28 cellular contexts compared by ENCODE assay signal in genomic region chr4:123809864-123810263, GRCh38.
"Had no signal": no experiment of that assay in that cellular context is flagged by ENCODE, and none has a peak within 500 bp of the region (broad histone marks: within the 10 kb centered on the region; RNA-seq: fewer than 3 reads in every experiment).

No MANE protein-coding gene starts in this region.

- H3K9me3 Mint-ChIP-seq: stimulated activated effector memory CD8-positive, alpha-beta T cell treated with anti-CD3 and anti-CD28 coated beads, Interleukin-12 subunit alpha, Interleukin-12 subunit beta, amount 100 ng/mL, for 72 hours; stimulated activated memory B cell treated with anti-CD40 and anti-IgM and Interleukin-4, amounts not matched to agents 10 μg/mL and 1 μg/mL and 100 μg/mL, for 72 hours; stimulated activated naive B cell treated with anti-CD40 and anti-IgM and Interleukin-4, amounts not matched to agents 10 μg/mL and 1 μg/mL and 100 μg/mL, for 72 hours; stimulated activated naive CD8-positive, alpha-beta T cell treated with anti-CD3 and anti-CD28 coated beads, Interleukin-15, amount 100 ng/mL, for 72 hours; stimulated activated naive CD8-positive, alpha-beta T cell treated with anti-CD3 and anti-CD28 coated beads, Interleukin-15, Interleukin-2, amounts not matched to agents 100 ng/mL and 50 ng/mL, for 24 hours; type B pancreatic cell had no signal

- H3K4me1 ChIP-seq: testis, thyroid gland, upper lobe of right lung, uterus, vagina had no signal

- H3K27me3 ChIP-seq: stomach, suprapubic skin, testis, thyroid gland, tibial artery, tibial nerve, transverse colon, upper lobe of left lung, upper lobe of right lung, uterus, vagina had no signal

- H3K4me3 ChIP-seq: stomach, suprapubic skin, testis, thoracic aorta, thyroid gland, tibial artery, tibial nerve, transverse colon, upper lobe of left lung, upper lobe of right lung, uterus, vagina had no signal

- FAIRE-seq: urothelium cell line had no signal

- H3K9me3 ChIP-seq: stomach, suprapubic skin, testis, thoracic aorta, thyroid gland, tibial artery, tibial nerve, transverse colon, upper lobe of left lung, upper lobe of right lung, uterus, vagina had no signal

- DNase-seq: stimulated activated CD4-positive, alpha-beta T cell treated with anti-CD3 and anti-CD28 coated beads, Interleukin-2, amount 100 ng/mL, for 48 hours; stimulated activated CD4-positive, alpha-beta T cell treated with anti-CD3 and anti-CD28 coated beads, Interleukin-4, amount 100 ng/mL, for 1 hour; stimulated activated CD4-positive, alpha-beta T cell treated with anti-CD3 and anti-CD28 coated beads, Interleukin-4, amount 100 ng/mL, for 24 hours; stimulated activated CD4-positive, alpha-beta T cell treated with anti-CD3 and anti-CD28 coated beads, Interleukin-4, amount 100 ng/mL, for 4 hours; stimulated activated CD8-positive, alpha-beta memory T cell treated with anti-CD3 and anti-CD28 coated beads, Interleukin-4, amount 100 ng/mL, for 48 hours; stimulated activated naive B cell treated with anti-CD40 and anti-IgM and Interleukin-4, amounts not matched to agents 10 μg/mL and 1 μg/mL and 100 μg/mL, for 72 hours; stimulated activated naive CD4-positive, alpha-beta T cell; stimulated activated naive CD4-positive, alpha-beta T cell treated with Interleukin-2 at 50 U/mL for 16 hours; stimulated activated naive CD8-positive, alpha-beta T cell treated with anti-CD3 and anti-CD28 coated beads, Interleukin-15, amount 100 ng/mL, for 72 hours; stimulated activated naive CD8-positive, alpha-beta T cell treated with anti-CD3 and anti-CD28 coated beads, Interleukin-15, Interleukin-2, amounts not matched to agents 100 U/mL and 50 U/mL, for 24 hours; stomach; substantia nigra; testis; thyroid gland; tibial artery; transverse colon; upper lobe of right lung; uterus had no signal

- H3K27ac ChIP-seq: stomach, suprapubic skin, testis, thoracic aorta, thyroid gland, tibial artery, tibial nerve, transverse colon, upper lobe of left lung, upper lobe of right lung, uterus, vagina had no signal

- H3K27me3 Mint-ChIP-seq: stimulated activated memory B cell treated with anti-CD40 and anti-IgM and Interleukin-4, amounts not matched to agents 10 μg/mL and 1 μg/mL and 100 μg/mL, for 72 hours; stimulated activated naive B cell treated with anti-CD40 and anti-IgM and Interleukin-4, amounts not matched to agents 10 μg/mL and 1 μg/mL and 100 μg/mL, for 72 hours; type B pancreatic cell had no signal

- H3K4me3 Mint-ChIP-seq: stimulated activated effector memory CD8-positive, alpha-beta T cell treated with anti-CD3 and anti-CD28 coated beads, Interleukin-12 subunit alpha, Interleukin-12 subunit beta, amount 100 ng/mL, for 72 hours; stimulated activated memory B cell treated with anti-CD40 and anti-IgM and Interleukin-4, amounts not matched to agents 10 μg/mL and 1 μg/mL and 100 μg/mL, for 72 hours; stimulated activated naive B cell treated with anti-CD40 and anti-IgM and Interleukin-4, amounts not matched to agents 10 μg/mL and 1 μg/mL and 100 μg/mL, for 72 hours; stimulated activated naive CD8-positive, alpha-beta T cell treated with anti-CD3 and anti-CD28 coated beads, Interleukin-15, amount 100 ng/mL, for 72 hours; stimulated activated naive CD8-positive, alpha-beta T cell treated with anti-CD3 and anti-CD28 coated beads, Interleukin-15, Interleukin-2, amounts not matched to agents 100 ng/mL and 50 ng/mL, for 24 hours; type B pancreatic cell had no signal

- H3K36me3 Mint-ChIP-seq: stimulated activated effector memory CD8-positive, alpha-beta T cell treated with anti-CD3 and anti-CD28 coated beads, Interleukin-12 subunit alpha, Interleukin-12 subunit beta, amount 100 ng/mL, for 72 hours; stimulated activated memory B cell treated with anti-CD40 and anti-IgM and Interleukin-4, amounts not matched to agents 10 μg/mL and 1 μg/mL and 100 μg/mL, for 72 hours; stimulated activated naive B cell treated with anti-CD40 and anti-IgM and Interleukin-4, amounts not matched to agents 10 μg/mL and 1 μg/mL and 100 μg/mL, for 72 hours; type B pancreatic cell had no signal

- H3K4me1 Mint-ChIP-seq: stimulated activated effector memory CD8-positive, alpha-beta T cell treated with anti-CD3 and anti-CD28 coated beads, Interleukin-12 subunit alpha, Interleukin-12 subunit beta, amount 100 ng/mL, for 72 hours; stimulated activated naive CD8-positive, alpha-beta T cell treated with anti-CD3 and anti-CD28 coated beads, Interleukin-15, amount 100 ng/mL, for 72 hours had no signal

- H3K27ac Mint-ChIP-seq: stimulated activated effector memory CD8-positive, alpha-beta T cell treated with anti-CD3 and anti-CD28 coated beads, Interleukin-12 subunit alpha, Interleukin-12 subunit beta, amount 100 ng/mL, for 72 hours; stimulated activated memory B cell treated with anti-CD40 and anti-IgM and Interleukin-4, amounts not matched to agents 10 μg/mL and 1 μg/mL and 100 μg/mL, for 72 hours; stimulated activated naive B cell treated with anti-CD40 and anti-IgM and Interleukin-4, amounts not matched to agents 10 μg/mL and 1 μg/mL and 100 μg/mL, for 72 hours; stimulated activated naive CD8-positive, alpha-beta T cell treated with anti-CD3 and anti-CD28 coated beads, Interleukin-15, amount 100 ng/mL, for 72 hours; stimulated activated naive CD8-positive, alpha-beta T cell treated with anti-CD3 and anti-CD28 coated beads, Interleukin-15, Interleukin-2, amounts not matched to agents 100 ng/mL and 50 ng/mL, for 24 hours; type B pancreatic cell had no signal

- ATAC-seq: stimulated activated effector memory CD8-positive, alpha-beta T cell treated with anti-CD3 and anti-CD28 coated beads, Interleukin-12 subunit alpha, Interleukin-12 subunit beta, amount 100 ng/mL, for 72 hours; stimulated activated memory B cell treated with anti-CD40 and anti-IgM and Interleukin-4, amounts not matched to agents 10 μg/mL and 1 μg/mL and 100 μg/mL, for 72 hours; stimulated activated naive B cell treated with anti-CD40 and anti-IgM and Interleukin-4, amounts not matched to agents 10 μg/mL and 1 μg/mL and 100 μg/mL, for 72 hours; stimulated activated naive CD8-positive, alpha-beta T cell treated with anti-CD3 and anti-CD28 coated beads, Interleukin-15, amount 100 ng/mL, for 72 hours; stimulated activated naive CD8-positive, alpha-beta T cell treated with anti-CD3 and anti-CD28 coated beads, Interleukin-15, Interleukin-2, amounts not matched to agents 100 U/mL and 50 U/mL, for 24 hours; upper lobe of right lung had no signal

- H3K36me3 ChIP-seq: stomach, suprapubic skin, thoracic aorta, thyroid gland, tibial artery, tibial nerve, transverse colon, upper lobe of left lung, upper lobe of right lung, uterus, vagina had no signal
